In the genomic region with DNA sequence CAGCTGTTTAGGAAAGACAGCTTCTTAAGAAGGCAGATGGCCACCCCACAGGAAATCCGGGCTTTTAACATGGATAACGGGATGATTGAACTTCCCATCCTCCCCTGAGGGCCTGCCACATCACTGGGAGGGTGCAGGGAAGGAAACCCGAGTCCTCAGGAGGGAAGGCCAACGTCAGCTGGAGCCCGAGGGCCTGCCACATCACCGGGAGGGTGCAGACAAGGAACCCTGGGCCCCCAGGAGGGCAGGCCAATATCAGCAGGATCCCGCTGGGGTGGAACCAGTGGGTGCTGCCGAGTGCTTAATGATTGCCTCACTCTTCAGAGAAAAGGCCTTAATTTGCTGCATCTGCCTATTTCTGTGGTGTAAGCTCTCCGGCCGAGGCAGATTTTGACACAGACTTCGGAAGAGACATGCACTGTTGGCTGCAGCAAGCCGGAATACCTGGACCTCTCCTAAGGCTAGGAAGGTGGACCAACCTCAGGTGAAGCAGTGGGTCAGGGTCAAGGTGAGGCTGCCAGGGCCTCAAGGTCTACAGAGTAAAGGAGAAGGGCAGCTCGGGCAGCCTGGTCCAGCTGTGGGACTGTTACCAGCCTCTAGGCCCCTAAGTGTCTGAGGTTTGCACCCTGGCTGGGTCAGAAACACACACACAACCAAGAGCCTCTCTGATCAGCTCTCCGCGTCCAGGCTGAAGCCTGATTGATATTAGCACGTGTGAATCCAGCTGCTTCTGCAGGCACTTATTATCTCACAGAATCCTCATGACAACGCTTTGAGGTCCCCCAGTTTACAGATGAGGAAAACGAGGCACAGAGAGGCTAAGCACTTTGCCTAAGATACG, we compare ENCODE assay signal across 13 cellular contexts. TPM values are rescaled to one million over a fixed set of nuclear protein-coding genes. Genes with fewer than 3 reads are reported as not detected.
DNase-seq lines count a peak whose midpoint lies in the region; ATAC-seq and TF ChIP-seq lines count a peak whose summit lies in the region.
"Had no signal": no experiment of that assay in that cellular context is flagged by ENCODE, and none has a peak within 500 bp of the region (broad histone marks: within the 10 kb centered on the region; RNA-seq: fewer than 3 reads in every experiment).

No MANE protein-coding gene starts in this region.

- H3K27me3 Mint-ChIP-seq in endodermal cell (ENCODE audit: insufficient read depth) = peaks cover 2% of the 10 kb centered on the region

- no peak overlapping the region for H3K9ac ChIP-seq in endodermal cell (ENCODE audit: extremely low read depth, low read length, poor library complexity, severe bottlenecking)
- H3K9ac ChIP-seq: KMS-11 had no signal

- no peaks in the 10 kb centered on the region for H3K9me3 Mint-ChIP-seq in endodermal cell
- H3K9me3 Mint-ChIP-seq: activated naive CD8-positive, alpha-beta T cell treated with anti-CD3 and anti-CD28 coated beads for 36 hours had no signal

- peak; percentile 89 for DNase-seq in ELR (ENCODE audit: low read depth)
- peak; percentile 95 for DNase-seq in NCI-H82 (lab: John Stamatoyannopoulos, UW)
- DNase-seq in endodermal cell = peak; percentile 68
- DNase-seq in posterior vena cava (ENCODE audit: low spot score) = peak; percentile 71
- DNase-seq in NCI-H2081 (lab: John Stamatoyannopoulos, UW) = no peak
- DNase-seq: activated CD4-positive, alpha-beta T cell treated with anti-CD3 and anti-CD28 coated beads, Interleukin-2, amount 50 U/mL, for 4 hours; activated naive CD8-positive, alpha-beta T cell treated with anti-CD3 and anti-CD28 coated beads for 36 hours; NCI-H510A; occipital lobe; stimulated activated CD4-positive, alpha-beta T cell treated with anti-CD3 and anti-CD28 coated beads, Interleukin-4, amount 100 ng/mL, for 4 hours had no signal

- intact Hi-C loops in posterior vena cava (cut with DNase I) = no loop called here

- no peaks in the 10 kb centered on the region for H3K9me3 ChIP-seq in endodermal cell (ENCODE audit: control insufficient read depth, low read length)

- ATAC-seq in HG03139 (IDR thresholded peaks at IDR 0.05; ENCODE audit: unreplicated experiment) = no peak
- ATAC-seq in HG03039 (IDR thresholded peaks at IDR 0.05; ENCODE audit: unreplicated experiment) = no peak

- no peak for TF ChIP-seq CTCF in endodermal cell (conservative IDR thresholded peaks at IDR 0.05)

- H3K4me3 ChIP-seq in endodermal cell (ENCODE audit: low read length) = no peak overlapping the region

- H3K27me3 ChIP-seq in endodermal cell (ENCODE audit: control insufficient read depth, insufficient read depth, low read length, poor library complexity, severe bottlenecking) = no peaks in the 10 kb centered on the region

- peaks cover 16% of the 10 kb centered on the region for H3K4me1 Mint-ChIP-seq in endodermal cell
- H3K4me1 Mint-ChIP-seq: activated naive CD8-positive, alpha-beta T cell treated with anti-CD3 and anti-CD28 coated beads for 36 hours had no signal

- H3K36me3 Mint-ChIP-seq in endodermal cell (ENCODE audit: low read depth) = no peaks in the 10 kb centered on the region
- H3K36me3 Mint-ChIP-seq: activated naive CD8-positive, alpha-beta T cell treated with anti-CD3 and anti-CD28 coated beads for 36 hours had no signal

- H3K4me1 ChIP-seq in endodermal cell (ENCODE audit: control insufficient read depth, insufficient read depth, low read length) = no peaks in the 10 kb centered on the region

- H3K27ac ChIP-seq in endodermal cell (ENCODE audit: low read depth, low read length) = no peak overlapping the region
- H3K27ac ChIP-seq: KMS-11 had no signal

- WGBS in endodermal cell (ENCODE audit: insufficient coverage in 1 of 2, insufficient read length in 1 of 2), 2 experiments = 84 to 89% methylated on average over 10 to 19 of the region's 19 CpGs

- no peak overlapping the region for H3K4me3 Mint-ChIP-seq in endodermal cell
- H3K4me3 Mint-ChIP-seq: activated naive CD8-positive, alpha-beta T cell treated with anti-CD3 and anti-CD28 coated beads for 36 hours had no signal

- no peaks in the 10 kb centered on the region for H3K36me3 ChIP-seq in endodermal cell (ENCODE audit: control insufficient read depth, insufficient read depth, low read length)

- H3K27ac Mint-ChIP-seq in endodermal cell = no peak overlapping the region
- H3K27ac Mint-ChIP-seq: activated naive CD8-positive, alpha-beta T cell treated with anti-CD3 and anti-CD28 coated beads for 36 hours had no signal

RNA-seq across cellular contexts. Expression of a gene that starts 14.8 kb away (rescaled TPM):
- total RNA-seq in endodermal cell = 10 to 100 TPM; 65.3 to 76.6 TPM
- 47.5 TPM for polyA plus RNA-seq in endodermal cell (2013, experiment 1 of 2)
- polyA plus RNA-seq in endodermal cell (2013, experiment 2 of 2) = 53.7 TPM
- 100 to 1,000 TPM in 1 of 2 donors, 10 to 100 TPM in 1; 71.1 to 196 TPM for total RNA-seq in posterior vena cava

Comparison
In these comparisons a context has a peak if more than half of its experiments do, and no peak if none do; other contexts are left out.
1. DNase-seq: peak in ELR (single experiment), NCI-H82 (single experiment), endodermal cell (single experiment) and posterior vena cava (single experiment); none in NCI-H2081 (0 of 2).